ENCODE assay signal across 16 cellular contexts in the genomic region with DNA sequence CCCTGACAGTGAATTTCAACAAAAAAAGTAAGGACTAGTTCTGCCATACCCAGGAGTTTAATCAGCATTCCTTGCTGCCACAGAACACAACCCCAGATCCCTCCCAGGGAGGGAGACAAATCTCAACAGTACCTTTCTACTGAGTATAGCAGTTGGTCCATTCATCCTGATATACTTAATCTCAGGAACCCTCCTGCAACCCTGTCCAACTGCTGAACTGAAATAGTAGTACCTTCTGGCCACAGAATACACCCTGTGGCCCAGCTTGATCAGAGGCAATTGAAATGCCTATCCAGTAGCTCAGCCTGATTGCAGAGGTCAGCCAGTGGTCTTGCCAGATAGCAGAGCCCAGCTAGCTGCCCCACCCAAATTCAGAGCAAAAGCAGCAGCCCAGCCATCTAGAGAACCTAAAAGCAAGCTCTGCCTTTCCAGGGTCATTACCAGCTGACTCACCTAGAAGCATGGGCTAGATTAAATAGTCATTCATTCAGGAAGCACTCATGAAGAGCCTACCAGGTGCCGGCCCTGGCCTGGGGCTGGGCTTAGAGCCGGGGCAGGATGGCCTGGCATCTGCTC.
"Had no signal": no experiment of that assay in that cellular context is flagged by ENCODE, and none has a peak within 500 bp of the region (broad histone marks: within the 10 kb centered on the region; RNA-seq: fewer than 3 reads in every experiment).

No MANE protein-coding gene starts in this region.

- H3K9me3 Mint-ChIP-seq: type B pancreatic cell had no signal

- H3K9me3 ChIP-seq: suprapubic skin had no signal

- H3K36me3 Mint-ChIP-seq: type B pancreatic cell had no signal

- H3K4me1 Mint-ChIP-seq: nephron progenitor cell had no signal

- H3K4me3 ChIP-seq: adrenal gland, dorsolateral prefrontal cortex, esophagus muscularis mucosa, heart right ventricle, suprapubic skin had no signal

- H3K27ac Mint-ChIP-seq: nephron progenitor cell, type B pancreatic cell had no signal

- DNase-seq: activated CD4-positive, alpha-beta T cell treated with anti-CD3 and anti-CD28 coated beads, Interleukin-2, amount 50 U/mL, for 4 hours; activated CD4-positive, CD25-positive, alpha-beta regulatory T cell treated with anti-CD3 and anti-CD28 coated beads, Interleukin-2, amount 50 U/mL, for 72 hours; activated naive CD4-positive, alpha-beta T cell treated with anti-CD3 and anti-CD28 coated beads, Interleukin-2, amount 50 U/mL, for 16 hours; activated T-cell treated with anti-CD3 and anti-CD28 coated beads, Interleukin-2, amount 50 U/mL, for 1 hour; adrenal gland; dorsolateral prefrontal cortex; foreskin melanocyte; heart right ventricle; left ventricle myocardium superior; mesendoderm; nephron progenitor cell; stimulated activated CD4-positive, alpha-beta T cell treated with anti-CD3 and anti-CD28 coated beads, Interleukin-12 subunit alpha, Interleukin-12 subunit beta, amount 100 ng/mL, for 4 hours; stimulated activated naive CD4-positive, alpha-beta T cell treated with Interleukin-2 at 50 U/mL for 16 hours had no signal

- H3K27me3 Mint-ChIP-seq: type B pancreatic cell had no signal

- H3K27me3 ChIP-seq: adrenal gland, esophagus muscularis mucosa, heart right ventricle, suprapubic skin had no signal

- H3K4me1 ChIP-seq: adrenal gland, esophagus muscularis mucosa, heart right ventricle, suprapubic skin had no signal

- H3K27ac ChIP-seq: adrenal gland, dorsolateral prefrontal cortex, esophagus muscularis mucosa, heart right ventricle, suprapubic skin had no signal

- H3K4me3 Mint-ChIP-seq: nephron progenitor cell, type B pancreatic cell had no signal

- H3K36me3 ChIP-seq: adrenal gland, esophagus muscularis mucosa, heart right ventricle, suprapubic skin had no signal

- ATAC-seq: heart right ventricle, left ventricle myocardium superior had no signal
